ENCODE assay signal across 16 cellular contexts in the genomic region with DNA sequence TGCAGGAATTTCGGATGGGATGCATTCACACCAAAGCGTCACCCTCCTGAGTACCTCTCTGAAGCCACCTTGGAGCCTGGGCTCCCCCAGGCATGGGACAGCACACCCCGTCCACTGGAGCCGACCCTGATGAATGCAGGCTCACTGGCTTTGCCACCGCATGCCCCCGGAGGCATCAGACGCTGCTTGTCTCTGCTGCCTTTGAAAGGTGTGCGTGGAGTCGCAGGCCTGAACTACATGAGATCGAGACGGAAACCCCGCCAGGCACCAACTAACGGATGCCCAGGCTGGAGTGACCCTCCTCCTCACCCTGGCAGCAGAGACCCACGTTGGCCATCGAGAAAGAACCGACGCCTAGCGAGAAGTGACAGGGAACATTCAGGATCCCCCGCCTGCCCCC. TPM values are rescaled to one million over a fixed set of nuclear protein-coding genes. Genes with fewer than 3 reads are reported as not detected.
DNase-seq lines count a peak whose midpoint lies in the region; FAIRE-seq and TF ChIP-seq lines count a peak whose summit lies in the region.
"Had no signal": no experiment of that assay in that cellular context is flagged by ENCODE, and none has a peak within 500 bp of the region (broad histone marks: within the 10 kb centered on the region; RNA-seq: fewer than 3 reads in every experiment).

No MANE protein-coding gene starts in this region.

- H2BK20ac ChIP-seq in H1 (ENCODE audit: low read length) (no peak overlapping the region), H9 (ENCODE audit: low read depth, low read length, poor library complexity, severe bottlenecking) (no peak overlapping the region)

- FAIRE-seq in H1 (lab: Jason Lieb, UNC) = no peak
- FAIRE-seq: D721Med had no signal

- H3K4me1 ChIP-seq in H1 (replicated peaks in 1 of 4; ENCODE audit: control insufficient read depth in 3 of 4, insufficient read depth in 4 of 4, low read length in 3 of 4) = peaks cover 0 to 6% (median 2%) of the 10 kb centered on the region in 4 experiments; a peak in 3 of 7 replicates
- H3K4me1 ChIP-seq in osteoblast (ENCODE audit: insufficient read depth, low read length) = no peaks in the 10 kb centered on the region
- H3K4me1 ChIP-seq in H9 (ENCODE audit: insufficient read depth, low read length) = no peaks in the 10 kb centered on the region

- H3K36me3 ChIP-seq in H1 (ENCODE audit: control insufficient read depth in 2 of 4, insufficient read depth in 4 of 4, low read length in 3 of 4) (no peaks in the 10 kb centered on the region), osteoblast (ENCODE audit: insufficient read depth, low read length) (no peaks in the 10 kb centered on the region)

- H3K27ac ChIP-seq in H1 (ENCODE audit: low read depth, low read length) (no peak overlapping the region), osteoblast (ENCODE audit: low read depth, low read length) (no peak overlapping the region), H9 (ENCODE audit: insufficient read length, low read depth, low read length) (no peak overlapping the region)
- H3K27ac ChIP-seq: C4-2B had no signal

- TF ChIP-seq RAD21 in H1 (IDR thresholded peaks at IDR 0.05 in 1 of 2, conservative IDR thresholded peaks at IDR 0.05 in 1 of 2; ENCODE audit: low read depth in 2 of 2, low read length in 2 of 2) = no peak

- H3K9ac ChIP-seq in H1 (replicated peaks in 1 of 4; ENCODE audit: extremely low read depth in 1 of 4, low read depth in 3 of 4, low read length in 3 of 4) = no peak overlapping the region
- H3K9ac ChIP-seq in H9 (ENCODE audit: extremely low read depth, insufficient read length, low read length) = no peak overlapping the region

- H3K27me3 ChIP-seq in H1 (replicated peaks in 1 of 4; ENCODE audit: control insufficient read depth in 3 of 4, extremely low read depth in 1 of 4, insufficient read depth in 3 of 4, low read length in 3 of 4) (peaks cover 0 to 9% (median 6%) of the 10 kb centered on the region in 4 experiments; a peak in 4 of 7 replicates), osteoblast (ENCODE audit: insufficient read depth, low read length) (peaks cover 29% of the 10 kb centered on the region), H9 (ENCODE audit: insufficient read depth, low read length) (no peaks in the 10 kb centered on the region; the same call in 1 of the 2 replicates)

- H2BK12ac ChIP-seq in H1 (ENCODE audit: low read depth, low read length) (no peak overlapping the region; the same call in 1 of the 2 replicates), H9 (ENCODE audit: insufficient read length, low read depth, low read length) (no peak overlapping the region)

- H3K79me2 ChIP-seq in H1 (ENCODE audit: control insufficient read depth in 1 of 2, insufficient read depth in 2 of 2, low read length in 2 of 2) = no peaks in the 10 kb centered on the region
- H3K79me2 ChIP-seq in osteoblast (ENCODE audit: insufficient read depth, low read length) = no peaks in the 10 kb centered on the region
- H3K79me2 ChIP-seq in H9 (ENCODE audit: insufficient read depth, low read length) = no peaks in the 10 kb centered on the region

- H2BK5ac ChIP-seq in H1 (ENCODE audit: low read depth, low read length) (no peak overlapping the region), H9 (ENCODE audit: insufficient read length, low read length) (no peak overlapping the region)

- no peak overlapping the region for H3K18ac ChIP-seq in H1 (ENCODE audit: extremely low read depth, low read length)
- no peak overlapping the region for H3K18ac ChIP-seq in H9 (ENCODE audit: insufficient read length, low read depth, low read length)

- H3K4me2 ChIP-seq in H1 (ENCODE audit: insufficient read depth in 1 of 2, low read depth in 2 of 2, low read length in 2 of 2) (no peak overlapping the region), osteoblast (ENCODE audit: insufficient read depth, low read length) (no peak overlapping the region), H9 (ENCODE audit: insufficient read depth, insufficient read length, low read length) (no peak overlapping the region)

- H3K4me1 Mint-ChIP-seq in type B pancreatic cell (ENCODE audit: unreplicated experiment) = peaks cover 12% of the 10 kb centered on the region
- H3K4me1 Mint-ChIP-seq in H9 = peaks cover 4 to 9% of the 10 kb centered on the region in 2 experiments; a peak in 3 of 4 replicates
- no peaks in the 10 kb centered on the region for H3K4me1 Mint-ChIP-seq in immature natural killer cell
- H3K4me1 Mint-ChIP-seq: CD8-positive, alpha-beta memory T cell had no signal

- H3K27me3 Mint-ChIP-seq in type B pancreatic cell = peaks cover 6% of the 10 kb centered on the region
- peaks cover 45% of the 10 kb centered on the region for H3K27me3 Mint-ChIP-seq in H9 (ENCODE audit: low read depth)
- H3K27me3 Mint-ChIP-seq in immature natural killer cell (ENCODE audit: low read depth in 3 of 3) = peaks cover 5 to 10% (median 7%) of the 10 kb centered on the region in 3 donors

- no peak for TF ChIP-seq EP300 in H1 (IDR thresholded peaks at IDR 0.05; ENCODE audit: borderline replicate concordance in 1 of 2, low read depth in 2 of 2, low read length in 2 of 2)

- no peaks in the 10 kb centered on the region for H4K20me1 ChIP-seq in H1 (replicated peaks in 1 of 2; ENCODE audit: control insufficient read depth in 1 of 2, insufficient read depth in 2 of 2, low read length in 2 of 2)
- H4K20me1 ChIP-seq in osteoblast (ENCODE audit: insufficient read depth, low read length) = no peaks in the 10 kb centered on the region
- H4K20me1 ChIP-seq in H9 (ENCODE audit: control insufficient read depth, insufficient read depth, insufficient read length) = no peaks in the 10 kb centered on the region

- POLR2A ChIA-PET in H1 (lab: Charles Lee; ENCODE audit: partially characterized antibody) = interaction anchor here (1.1 kb wide), 1 partner anchor 42 kb away, joined by 3 read pairs; no protein-coding TSS in a partner anchor

- H4K91ac ChIP-seq in H1 (replicated peaks; ENCODE audit: insufficient read length, low read length) = peak overlapping the region; percentile 25
- no peak overlapping the region for H4K91ac ChIP-seq in H9 (ENCODE audit: insufficient read length, low read depth, low read length)

- no peaks in the 10 kb centered on the region for H3K9me3 ChIP-seq in H1 (ENCODE audit: insufficient read depth in 2 of 2, low read depth in 1 of 2, low read length in 1 of 2)
- H3K9me3 ChIP-seq in osteoblast (ENCODE audit: low read depth, low read length) = no peaks in the 10 kb centered on the region
- no peaks in the 10 kb centered on the region for H3K9me3 ChIP-seq in H9 (ENCODE audit: control insufficient read depth, low read depth, low read length)

- no peak overlapping the region for H4K8ac ChIP-seq in H1 (ENCODE audit: extremely low read depth, insufficient read depth, low read length)
- no peak overlapping the region for H4K8ac ChIP-seq in H9 (replicated peaks; ENCODE audit: insufficient read length, low read depth, low read length)

- H3T11ph ChIP-seq in H9 (ENCODE audit: low read length) = no peak overlapping the region

- CTCF ChIA-PET in H1 (lab: Charles Lee; ENCODE audit: partially characterized antibody) = interaction anchor here (0.7 to 10.1 kb wide), 57 partner anchors 9 to 501 kb away, joined by 3 to 166 read pairs (median 4); a partner anchor contains a TSS

- no peak overlapping the region for H3K56ac ChIP-seq in H1 (replicated peaks; ENCODE audit: insufficient read length, low read depth, low read length)
- no peak overlapping the region for H3K56ac ChIP-seq in H9 (ENCODE audit: insufficient read length, low read depth, low read length)

- TF ChIP-seq POLR2A in H1 (IDR thresholded peaks at IDR 0.05; ENCODE audit: control extremely low read depth in 1 of 2, low read depth in 2 of 2, low read length in 2 of 2) = no peak

- H3K14ac ChIP-seq in H1 (ENCODE audit: insufficient read length) (no peak overlapping the region), H9 (ENCODE audit: insufficient read depth, low read length) (no peak overlapping the region)

- H2BK120ac ChIP-seq in H1 (replicated peaks; ENCODE audit: low read depth, low read length) = no peak overlapping the region
- no peak overlapping the region for H2BK120ac ChIP-seq in H9 (ENCODE audit: low read depth, low read length, poor library complexity, severe bottlenecking)

- 88% methylated on average over 19 of the region's 19 CpGs; no CpG with 5 or more reads in 1 of the 2 experiments for WGBS in H1 (ENCODE audit: extremely low coverage in 1 of 2, insufficient coverage in 1 of 2, insufficient read length in 1 of 2, insufficient replicate concordance in 2 of 2, low coverage in 1 of 2, low lambda C conversion rate in 2 of 2, missing lambda C conversion rate in 1 of 2), 2 experiments
- WGBS in H9 (ENCODE audit: extremely low coverage, insufficient read length, low lambda C conversion rate) = no CpG with 5 or more reads among the region's 19 CpGs

- H3K27ac Mint-ChIP-seq in type B pancreatic cell = no peak overlapping the region
- no peak overlapping the region for H3K27ac Mint-ChIP-seq in H9
- H3K27ac Mint-ChIP-seq in immature natural killer cell = no peak overlapping the region
- H3K27ac Mint-ChIP-seq: CD8-positive, alpha-beta memory T cell had no signal

- H4K5ac ChIP-seq in H1 (ENCODE audit: insufficient read length, low read depth, low read length) (no peak overlapping the region), H9 (ENCODE audit: insufficient read length, low read depth, low read length) (no peak overlapping the region)

- H2AK5ac ChIP-seq in H1 (ENCODE audit: low read depth, low read length) = no peak overlapping the region
- no peak overlapping the region for H2AK5ac ChIP-seq in H9 (ENCODE audit: insufficient read length, low read length)

- H2BK15ac ChIP-seq in H1 (ENCODE audit: low read length) (no peak overlapping the region; the same call in 1 of the 2 replicates), H9 (ENCODE audit: low read depth, low read length) (no peak overlapping the region)

- no peaks in the 10 kb centered on the region for H3K79me1 ChIP-seq in H1 (ENCODE audit: low read depth, low read length)
- no peaks in the 10 kb centered on the region for H3K79me1 ChIP-seq in H9 (ENCODE audit: insufficient read depth, low read depth, low read length, poor library complexity, severe bottlenecking)

- no peaks in the 10 kb centered on the region for H3K9me3 Mint-ChIP-seq in type B pancreatic cell
- peaks cover 0 to 4% of the 10 kb centered on the region in 2 experiments; a peak in 1 of 5 replicates for H3K9me3 Mint-ChIP-seq in H9
- peaks cover 0 to 2% (median 0%) of the 10 kb centered on the region in 6 donors for H3K9me3 Mint-ChIP-seq in immature natural killer cell
- H3K9me3 Mint-ChIP-seq: CD8-positive, alpha-beta memory T cell had no signal

- H3K36me3 Mint-ChIP-seq in type B pancreatic cell (no peaks in the 10 kb centered on the region), H9 (ENCODE audit: insufficient read depth in 1 of 3, low read depth in 3 of 3) (no peaks in the 10 kb centered on the region), immature natural killer cell (no peaks in the 10 kb centered on the region)
- H3K36me3 Mint-ChIP-seq: CD8-positive, alpha-beta memory T cell had no signal

- H3K23me2 ChIP-seq in H1 (ENCODE audit: low read depth, low read length) (no peaks in the 10 kb centered on the region), H9 (ENCODE audit: insufficient read length, low read depth, low read length, poor library complexity, severe bottlenecking) (no peaks in the 10 kb centered on the region)

- H3K4me3 ChIP-seq in H1 (ENCODE audit: extremely low read depth in 1 of 4, insufficient read depth in 2 of 4, low read depth in 3 of 4, low read length in 4 of 4) (no peak overlapping the region), osteoblast (ENCODE audit: insufficient read depth, low read length) (no peak overlapping the region)

- TF ChIP-seq CTCF in H1 (IDR thresholded peaks at IDR 0.05; ENCODE audit: control extremely low read depth in 1 of 3, insufficient read depth in 1 of 3, low read depth in 1 of 3, low read length in 3 of 3) (no peak), osteoblast (IDR thresholded peaks at IDR 0.05; ENCODE audit: extremely low read depth, low read depth, low read length) (no peak), type B pancreatic cell (conservative IDR thresholded peaks at IDR 0.05) (no peak), H9 (conservative IDR thresholded peaks at IDR 0.05) (no peak)

- H3K23ac ChIP-seq in H1 (ENCODE audit: insufficient read length) = no peak overlapping the region
- no peak overlapping the region for H3K23ac ChIP-seq in H9 (ENCODE audit: insufficient read length, low read depth, low read length)

- H2AFZ ChIP-seq in H1 (ENCODE audit: low read length) = no peak overlapping the region
- no peak overlapping the region for H2AFZ ChIP-seq in osteoblast (ENCODE audit: low read length)
- no peak overlapping the region for H2AFZ ChIP-seq in H9 (ENCODE audit: low read length)

- H3K4ac ChIP-seq in H1 (replicated peaks; ENCODE audit: insufficient read length, low read depth, low read length) (no peak overlapping the region), H9 (ENCODE audit: low read depth, low read length) (no peak overlapping the region)

- peak; percentile 57 for DNase-seq in activated effector memory CD4-positive, alpha-beta T cell treated with anti-CD3 and anti-CD28 coated beads, Interleukin-2, amount 50 U/mL, for 16 hours
- no peak for DNase-seq in activated effector memory CD4-positive, alpha-beta T cell treated with Interleukin-2 at 50 U/mL for 16 hours
- no peak for DNase-seq in H1 (ENCODE audit: low read depth in 1 of 2, low spot score in 2 of 2)
- peak; percentile 58 for DNase-seq in osteoblast (ENCODE audit: insufficient read length, low spot score, missing footprints)
- DNase-seq in type B pancreatic cell (ENCODE audit: extremely low spot score, unreplicated experiment) = peak; percentile 65
- no peak for DNase-seq in NCI-H1092 (lab: John Stamatoyannopoulos, UW)
- DNase-seq in H9 = no peak
- no peak for DNase-seq in immature natural killer cell
- DNase-seq: GF-D8, NCI-H1436 treated with DMSO at 0.1 percent for 48 hours, NCI-H510A treated with DMSO at 0.1 percent for 48 hours had no signal

- H3K4me3 Mint-ChIP-seq in type B pancreatic cell (no peak overlapping the region), H9 (no peak overlapping the region), immature natural killer cell (no peak overlapping the region)
- H3K4me3 Mint-ChIP-seq: CD8-positive, alpha-beta memory T cell had no signal

RNA-seq across cellular contexts. Expression of a gene that starts 22.5 kb away (rescaled TPM):
- not detected in 2 replicates for total RNA-seq in H1 (2021; fragmentation: NEBNext Ultra II Directional; extraction: Animal tissue kit (Norgen Biotek cat#: 25700))
- 0.09 TPM in 1 of 2 replicates, not detected in the other for polyA plus RNA-seq in H1 (2011; rRNA removed)
- polyA plus RNA-seq in H1 (2011; cell fraction: cytosol; rRNA removed) = not detected
- polyA plus RNA-seq in H1 (2011; cell fraction: nucleus; rRNA removed) = not detected
- not detected in 4 replicates for polyA plus RNA-seq in H1 (2012, experiment 1 of 2)
- polyA plus RNA-seq in H1 (2012, experiment 2 of 2) = not detected
- polyA plus RNA-seq in H1 (2013, experiment 1 of 2) = not detected
- not detected for polyA plus RNA-seq in H1 (2013, experiment 2 of 2)
- polyA minus RNA-seq in H1 (2011; rRNA and poly(A)+ RNA removed) = not detected in 2 replicates
- polyA minus RNA-seq in H1 (2011; cell fraction: cytosol; rRNA and poly(A)+ RNA removed) = not detected
- polyA minus RNA-seq in H1 (2011; cell fraction: nucleus; rRNA and poly(A)+ RNA removed) = not detected
- total RNA-seq in osteoblast = not detected in 2 replicates
- not detected in 2 replicates for total RNA-seq in type B pancreatic cell (ENCODE audit: low replicate concordance)
- not detected in 2 replicates for total RNA-seq in H9 (2021)
- polyA plus RNA-seq in immature natural killer cell = not detected
- total RNA-seq: A172; CD8-positive, alpha-beta memory T cell had no signal
- polyA plus RNA-seq: AG04450; CD8-positive, alpha-beta memory T cell had no signal

RNA-seq across cellular contexts. Expression of a gene that starts 30.1 kb away (rescaled TPM):
- total RNA-seq in H1 (2021; fragmentation: NEBNext Ultra II Directional; extraction: Animal tissue kit (Norgen Biotek cat#: 25700)) = not detected in 2 replicates
- polyA plus RNA-seq in H1 (2011; rRNA removed) = not detected in 2 replicates
- polyA plus RNA-seq in H1 (2011; cell fraction: cytosol; rRNA removed) = not detected
- polyA plus RNA-seq in H1 (2011; cell fraction: nucleus; rRNA removed) = not detected
- polyA plus RNA-seq in H1 (2012, experiment 1 of 2) = not detected in 4 replicates
- not detected for polyA plus RNA-seq in H1 (2012, experiment 2 of 2)
- polyA plus RNA-seq in H1 (2013, experiment 1 of 2) = not detected
- not detected for polyA plus RNA-seq in H1 (2013, experiment 2 of 2)
- not detected in 2 replicates for polyA minus RNA-seq in H1 (2011; rRNA and poly(A)+ RNA removed)
- polyA minus RNA-seq in H1 (2011; cell fraction: cytosol; rRNA and poly(A)+ RNA removed) = not detected
- not detected for polyA minus RNA-seq in H1 (2011; cell fraction: nucleus; rRNA and poly(A)+ RNA removed)
- total RNA-seq in osteoblast = not detected in 2 replicates
- not detected in 2 replicates for total RNA-seq in type B pancreatic cell (ENCODE audit: low replicate concordance)
- total RNA-seq in H9 (2021) = not detected in 2 replicates
- polyA plus RNA-seq in immature natural killer cell = not detected
- total RNA-seq: A172; CD8-positive, alpha-beta memory T cell had no signal
- polyA plus RNA-seq: AG04450; CD8-positive, alpha-beta memory T cell had no signal

RNA-seq across cellular contexts. Expression of a gene that starts 43.8 kb away (rescaled TPM):
- not detected in 2 replicates for total RNA-seq in H1 (2021; fragmentation: NEBNext Ultra II Directional; extraction: Animal tissue kit (Norgen Biotek cat#: 25700))
- not detected in 2 replicates for polyA plus RNA-seq in H1 (2011; rRNA removed)
- polyA plus RNA-seq in H1 (2011; cell fraction: cytosol; rRNA removed) = not detected
- polyA plus RNA-seq in H1 (2011; cell fraction: nucleus; rRNA removed) = not detected
- polyA plus RNA-seq in H1 (2012, experiment 1 of 2) = not detected in 4 replicates
- not detected for polyA plus RNA-seq in H1 (2012, experiment 2 of 2)
- not detected for polyA plus RNA-seq in H1 (2013, experiment 1 of 2)
- not detected for polyA plus RNA-seq in H1 (2013, experiment 2 of 2)
- not detected in 2 replicates for polyA minus RNA-seq in H1 (2011; rRNA and poly(A)+ RNA removed)
- not detected for polyA minus RNA-seq in H1 (2011; cell fraction: cytosol; rRNA and poly(A)+ RNA removed)
- not detected for polyA minus RNA-seq in H1 (2011; cell fraction: nucleus; rRNA and poly(A)+ RNA removed)
- total RNA-seq in osteoblast = not detected in 2 replicates
- total RNA-seq in type B pancreatic cell (ENCODE audit: low replicate concordance) = not detected in 2 replicates
- total RNA-seq in H9 (2021) = not detected in 2 replicates
- not detected for polyA plus RNA-seq in immature natural killer cell
- total RNA-seq: A172; CD8-positive, alpha-beta memory T cell had no signal
- polyA plus RNA-seq: AG04450; CD8-positive, alpha-beta memory T cell had no signal

RNA-seq across cellular contexts. Expression of a gene that starts 45.0 kb away (rescaled TPM):
- total RNA-seq in H1 (2021; fragmentation: NEBNext Ultra II Directional; extraction: Animal tissue kit (Norgen Biotek cat#: 25700)) = not detected in 2 replicates
- polyA plus RNA-seq in H1 (2011; rRNA removed) (not detected in 2 replicates), immature natural killer cell (not detected)
- not detected for polyA plus RNA-seq in H1 (2011; cell fraction: cytosol; rRNA removed)
- polyA plus RNA-seq in H1 (2011; cell fraction: nucleus; rRNA removed) = not detected
- not detected in 4 replicates for polyA plus RNA-seq in H1 (2012, experiment 1 of 2)
- polyA plus RNA-seq in H1 (2012, experiment 2 of 2) = not detected
- polyA plus RNA-seq in H1 (2013, experiment 1 of 2) = not detected
- not detected for polyA plus RNA-seq in H1 (2013, experiment 2 of 2)
- polyA minus RNA-seq in H1 (2011; rRNA and poly(A)+ RNA removed) = not detected in 2 replicates
- polyA minus RNA-seq in H1 (2011; cell fraction: cytosol; rRNA and poly(A)+ RNA removed) = not detected
- not detected for polyA minus RNA-seq in H1 (2011; cell fraction: nucleus; rRNA and poly(A)+ RNA removed)
- total RNA-seq in osteoblast (not detected in 2 replicates), type B pancreatic cell (ENCODE audit: low replicate concordance) (not detected in 2 replicates), H9 (2021) (not detected in 2 replicates)
- total RNA-seq: A172; CD8-positive, alpha-beta memory T cell had no signal
- polyA plus RNA-seq: AG04450; CD8-positive, alpha-beta memory T cell had no signal

RNA-seq across cellular contexts. Expression of a gene that starts 53.9 kb away (rescaled TPM):
- total RNA-seq in H1 (2021; fragmentation: NEBNext Ultra II Directional; extraction: Animal tissue kit (Norgen Biotek cat#: 25700)) = not detected in 2 replicates
- polyA plus RNA-seq in H1 (2011; rRNA removed) (not detected in 2 replicates), immature natural killer cell (not detected)
- polyA plus RNA-seq in H1 (2011; cell fraction: cytosol; rRNA removed) = not detected
- not detected for polyA plus RNA-seq in H1 (2011; cell fraction: nucleus; rRNA removed)
- polyA plus RNA-seq in H1 (2012, experiment 1 of 2) = 0.25 TPM in 1 of 4 replicates, not detected in the others
- not detected for polyA plus RNA-seq in H1 (2012, experiment 2 of 2)
- polyA plus RNA-seq in H1 (2013, experiment 1 of 2) = not detected
- polyA plus RNA-seq in H1 (2013, experiment 2 of 2) = not detected
- not detected in 2 replicates for polyA minus RNA-seq in H1 (2011; rRNA and poly(A)+ RNA removed)
- not detected for polyA minus RNA-seq in H1 (2011; cell fraction: cytosol; rRNA and poly(A)+ RNA removed)
- polyA minus RNA-seq in H1 (2011; cell fraction: nucleus; rRNA and poly(A)+ RNA removed) = not detected
- total RNA-seq in osteoblast (not detected in 2 replicates), type B pancreatic cell (ENCODE audit: low replicate concordance) (not detected in 2 replicates), H9 (2021) (not detected in 2 replicates)
- total RNA-seq: A172; CD8-positive, alpha-beta memory T cell had no signal
- polyA plus RNA-seq: AG04450 had no signal

Comparison
In these comparisons a context has a peak if more than half of its experiments do, and no peak if none do; other contexts are left out.
1. DNase-seq: peak in activated effector memory CD4-positive, alpha-beta T cell treated with anti-CD3 and anti-CD28 coated beads, Interleukin-2, amount 50 U/mL, for 16 hours (single experiment), osteoblast (single experiment) and type B pancreatic cell (single experiment); none in activated effector memory CD4-positive, alpha-beta T cell treated with Interleukin-2 at 50 U/mL for 16 hours (single experiment), H1 (0 of 2), NCI-H1092 (single experiment), H9 (single experiment) and immature natural killer cell (0 of 3).